9 cellular contexts compared by ENCODE assay signal in genomic region chr2:186349508-186349907, GRCh38.
DNase-seq lines count a peak whose midpoint lies in the region; ATAC-seq and TF ChIP-seq lines count a peak whose summit lies in the region.
"Had no signal": no experiment of that assay in that cellular context is flagged by ENCODE, and none has a peak within 500 bp of the region (broad histone marks: within the 10 kb centered on the region; RNA-seq: fewer than 3 reads in every experiment).

No MANE protein-coding gene starts in this region.

- peak; percentile 49 for ATAC-seq in HG02571 (IDR thresholded peaks at IDR 0.05; ENCODE audit: unreplicated experiment)
- no peak for ATAC-seq in upper lobe of right lung
- ATAC-seq: right lobe of liver had no signal

- H3K9me3 ChIP-seq in upper lobe of right lung, result no peaks in the 10 kb centered on the region
- H3K9me3 ChIP-seq: right lobe of liver had no signal

- intact Hi-C loops in posterior cingulate gyrus (cut with DNase I) (no loop called here), upper lobe of right lung (cut with DNase I) (no loop called here)

- H3K4me3 ChIP-seq in upper lobe of right lung, result no peak overlapping the region
- H3K4me3 ChIP-seq: right lobe of liver had no signal

- no peak overlapping the region for H3K27ac ChIP-seq in upper lobe of right lung
- H3K27ac ChIP-seq: right lobe of liver had no signal

- peak; percentile 42 for DNase-seq in EH (ENCODE audit: low read depth)
- DNase-seq in MV-4-11 (lab: John Stamatoyannopoulos, UW), result peak; percentile 95
- peak; percentile 75 for DNase-seq in fibroblast of the conjunctiva (ENCODE audit: low read depth)
- DNase-seq in posterior cingulate gyrus, result no peak
- no peak for DNase-seq in anterior cingulate cortex (lab: John Stamatoyannopoulos, UW)
- DNase-seq in amygdala (lab: John Stamatoyannopoulos, UW), result no peak
- DNase-seq in upper lobe of right lung, result no peak
- DNase-seq: right lobe of liver had no signal

- TF ChIP-seq CTCF in upper lobe of right lung (IDR thresholded peaks at IDR 0.05), result no peak

- no peaks in the 10 kb centered on the region for H3K36me3 ChIP-seq in upper lobe of right lung
- H3K36me3 ChIP-seq: right lobe of liver had no signal

- no peaks in the 10 kb centered on the region for H3K4me1 ChIP-seq in upper lobe of right lung

- H3K27me3 ChIP-seq in upper lobe of right lung, result no peaks in the 10 kb centered on the region
- H3K27me3 ChIP-seq: right lobe of liver had no signal

Comparison
In these comparisons a context has a peak if more than half of its experiments do, and no peak if none do; other contexts are left out.
1. DNase-seq: peak in EH (single experiment), MV-4-11 (single experiment) and fibroblast of the conjunctiva (single experiment); none in posterior cingulate gyrus (0 of 10), anterior cingulate cortex (0 of 58), amygdala (0 of 56) and upper lobe of right lung (single experiment).